1 cellular context compared by ENCODE assay signal in genomic region chr17:29149431-29150064, GRCh38.
TF ChIP-seq lines count a peak whose summit lies in the region.

No MANE protein-coding gene starts in this region.

TF ChIP-seq in HCT116, 20 proteins besides CTCF, POLR2A, EP300 and RAD21 (continued from another document):
- TF ChIP-seq REST (IDR thresholded peaks at IDR 0.05; ENCODE audit: low read depth) (no peak), ZBTB33 (IDR thresholded peaks at IDR 0.05; ENCODE audit: extremely low read depth, insufficient replicate concordance, low read length) (no peak), SP1 (IDR thresholded peaks at IDR 0.05; ENCODE audit: low read depth) (no peak; the same call in 1 of the 2 replicates)
